ENCODE assay signal across 8 cellular contexts in the genomic region with DNA sequence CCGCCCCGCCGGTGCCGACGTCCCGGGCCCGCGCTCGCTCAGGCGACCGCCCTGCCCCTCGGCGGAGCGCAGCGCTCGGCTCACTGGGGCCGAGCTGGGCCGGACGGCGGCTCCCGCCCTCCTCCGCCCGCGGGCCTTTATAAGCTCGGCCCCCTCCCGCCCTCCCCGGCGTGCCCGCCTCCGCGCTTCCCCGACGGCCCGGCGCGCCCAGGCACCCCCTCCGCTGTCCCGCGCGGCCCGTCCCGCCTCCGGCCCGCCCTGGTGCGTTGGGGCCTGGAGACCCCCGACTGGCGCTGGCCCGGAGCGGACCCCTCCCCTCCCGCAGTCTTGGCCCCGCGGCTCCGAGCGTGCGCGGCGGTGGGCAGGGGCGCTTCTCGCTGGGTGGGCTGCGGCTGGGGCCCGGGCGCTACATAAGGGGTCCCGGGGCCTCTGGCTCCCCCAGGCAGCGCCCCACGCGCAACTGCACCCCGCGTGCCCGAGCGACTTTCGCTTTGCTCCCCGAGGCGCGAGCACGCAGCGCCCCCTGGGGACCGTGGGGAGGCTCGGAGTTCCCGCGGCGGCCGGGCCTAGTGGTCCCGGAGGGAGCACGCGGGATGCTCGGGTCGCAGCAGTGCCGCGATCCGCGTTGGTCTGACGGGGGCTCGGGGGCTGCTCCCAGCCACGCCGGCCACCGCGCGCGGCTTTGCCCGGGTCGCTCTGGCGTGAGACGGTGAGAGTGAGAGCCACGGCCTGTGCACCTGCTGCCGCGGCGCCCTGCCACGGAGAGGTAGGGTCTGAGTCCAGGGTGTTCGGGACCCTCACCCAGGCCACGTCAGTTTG. TPM values are rescaled to one million over a fixed set of nuclear protein-coding genes. Genes with fewer than 3 reads are reported as not detected.
DNase-seq lines count a peak whose midpoint lies in the region; TF ChIP-seq lines count a peak whose summit lies in the region.

A gene with protein sequence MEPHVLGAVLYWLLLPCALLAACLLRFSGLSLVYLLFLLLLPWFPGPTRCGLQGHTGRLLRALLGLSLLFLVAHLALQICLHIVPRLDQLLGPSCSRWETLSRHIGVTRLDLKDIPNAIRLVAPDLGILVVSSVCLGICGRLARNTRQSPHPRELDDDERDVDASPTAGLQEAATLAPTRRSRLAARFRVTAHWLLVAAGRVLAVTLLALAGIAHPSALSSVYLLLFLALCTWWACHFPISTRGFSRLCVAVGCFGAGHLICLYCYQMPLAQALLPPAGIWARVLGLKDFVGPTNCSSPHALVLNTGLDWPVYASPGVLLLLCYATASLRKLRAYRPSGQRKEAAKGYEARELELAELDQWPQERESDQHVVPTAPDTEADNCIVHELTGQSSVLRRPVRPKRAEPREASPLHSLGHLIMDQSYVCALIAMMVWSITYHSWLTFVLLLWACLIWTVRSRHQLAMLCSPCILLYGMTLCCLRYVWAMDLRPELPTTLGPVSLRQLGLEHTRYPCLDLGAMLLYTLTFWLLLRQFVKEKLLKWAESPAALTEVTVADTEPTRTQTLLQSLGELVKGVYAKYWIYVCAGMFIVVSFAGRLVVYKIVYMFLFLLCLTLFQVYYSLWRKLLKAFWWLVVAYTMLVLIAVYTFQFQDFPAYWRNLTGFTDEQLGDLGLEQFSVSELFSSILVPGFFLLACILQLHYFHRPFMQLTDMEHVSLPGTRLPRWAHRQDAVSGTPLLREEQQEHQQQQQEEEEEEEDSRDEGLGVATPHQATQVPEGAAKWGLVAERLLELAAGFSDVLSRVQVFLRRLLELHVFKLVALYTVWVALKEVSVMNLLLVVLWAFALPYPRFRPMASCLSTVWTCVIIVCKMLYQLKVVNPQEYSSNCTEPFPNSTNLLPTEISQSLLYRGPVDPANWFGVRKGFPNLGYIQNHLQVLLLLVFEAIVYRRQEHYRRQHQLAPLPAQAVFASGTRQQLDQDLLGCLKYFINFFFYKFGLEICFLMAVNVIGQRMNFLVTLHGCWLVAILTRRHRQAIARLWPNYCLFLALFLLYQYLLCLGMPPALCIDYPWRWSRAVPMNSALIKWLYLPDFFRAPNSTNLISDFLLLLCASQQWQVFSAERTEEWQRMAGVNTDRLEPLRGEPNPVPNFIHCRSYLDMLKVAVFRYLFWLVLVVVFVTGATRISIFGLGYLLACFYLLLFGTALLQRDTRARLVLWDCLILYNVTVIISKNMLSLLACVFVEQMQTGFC (N-terminal part only) (minus strand): TSS at position 115 of the 819 bp plus-strand sequence. CDS start 256 bp downstream, outside the sequence.

- H3K9me2 ChIP-seq in GM23248 (ENCODE audit: insufficient read depth): no peaks in the 10 kb centered on the region

- peak within 1 kb of the TSS; percentile 94 for H3K4me2 ChIP-seq in GM23248 (ENCODE audit: unreplicated experiment)

- H3K79me2 ChIP-seq in GM23248 (ENCODE audit: insufficient read depth): peaks cover 50% of the 10 kb centered on the region

- in situ Hi-C loops in GM23248 (cut with MboI): no loop called here
- in situ Hi-C loops in transverse colon (cut with MboI; ENCODE audit: low pct_ligation_motif_present in 1 of 4, low pct_unique_long_range_greater_than_20kb in 1 of 4, low sequenced_read_pairs in 3 of 4): no loop called here

- 3 to 13% methylated on average over 34 to 60 of the region's 110 CpGs for WGBS in GM23248 (ENCODE audit: low coverage in 1 of 2, low lambda C conversion rate in 2 of 2, missing lambda C conversion rate in 2 of 2), 2 experiments
- WGBS in transverse colon (ENCODE audit: low coverage in 1 of 2), 2 donors: 5% methylated on average over 54 of the region's 110 CpGs; no CpG with 5 or more reads in 1 of the 2 donors

- H3K36me3 ChIP-seq in BE2C (no peaks in the 10 kb centered on the region), GM23248 (ENCODE audit: low read depth) (no peaks in the 10 kb centered on the region), transverse colon (no peaks in the 10 kb centered on the region)

- H3K4me3 ChIP-seq in BE2C (ENCODE audit: low read depth, low read length) (peak within 1 kb of the TSS; percentile 50), GM23248 (peak within 1 kb of the TSS; percentile 86), transverse colon (peak within 1 kb of the TSS; percentile 57 to 87 (median 74))

- H3F3A ChIP-seq in GM23248 (ENCODE audit: insufficient read depth): peaks cover 22% of the 10 kb centered on the region

- peak; percentile 35 for TF ChIP-seq POLR2A in transverse colon (IDR thresholded peaks at IDR 0.05)

- peaks cover 40% of the 10 kb centered on the region for H3K27me3 ChIP-seq in BE2C
- no peaks in the 10 kb centered on the region for H3K27me3 ChIP-seq in GM23248 (replicated peaks; ENCODE audit: insufficient read depth)
- H3K27me3 ChIP-seq in transverse colon: no peaks in the 10 kb centered on the region

- H4K20me1 ChIP-seq in GM23248 (ENCODE audit: insufficient read depth): no peaks in the 10 kb centered on the region

- no peak for TF ChIP-seq EP300 in transverse colon (IDR thresholded peaks at IDR 0.05; ENCODE audit: low read depth)

- DNase-seq in BE2C (peak; percentile 75), GM23248 (peak; percentile 86), RPMI8226 (peak; percentile 76), glomerular endothelial cell (ENCODE audit: extremely low read depth, low read depth, low spot score) (no peak), nucleus accumbens (lab: John Stamatoyannopoulos, UW) (peak in 45 of 56 donors; percentile 12 to 82 (median 40)), transverse colon (peak; percentile 84), SK-N-DZ (ENCODE audit: low spot score) (no peak)
- DNase-seq in activated naive CD4-positive, alpha-beta T cell treated with Interleukin-2 at 50 U/mL for 16 hours: peak; percentile 84

- H3K9ac ChIP-seq in GM23248: peak within 1 kb of the TSS; percentile 91

- intact Hi-C loops in transverse colon (cut with DNase I; ENCODE audit: low total_unique reads): loop anchor here (5.0 kb wide), 1 partner anchor 43 kb away; no protein-coding TSS in a partner anchor

- H3K4me1 ChIP-seq in BE2C (no peaks in the 10 kb centered on the region), GM23248 (ENCODE audit: insufficient read depth) (peaks cover 34% of the 10 kb centered on the region), transverse colon (peaks cover 29 to 43% (median 40%) of the 10 kb centered on the region in 4 donors)

- H3K9me3 ChIP-seq in BE2C (no peaks in the 10 kb centered on the region), GM23248 (ENCODE audit: low read depth) (no peaks in the 10 kb centered on the region), transverse colon (no peaks in the 10 kb centered on the region)

- H2AFZ ChIP-seq in GM23248: peak within 1 kb of the TSS; percentile 53

- H3K27ac ChIP-seq in GM23248: peak within 1 kb of the TSS; percentile 88
- H3K27ac ChIP-seq in transverse colon: peak within 1 kb of the TSS; percentile 90 to 97 (median 94)

- TF ChIP-seq CTCF in BE2C (IDR thresholded peaks at IDR 0.05; ENCODE audit: low read depth, low read length) (peak; percentile 62), transverse colon (IDR thresholded peaks at IDR 0.05) (peak; percentile 84 to 98 (median 94))

RNA-seq across cellular contexts. Expression of the gene that starts here (rescaled TPM):
- polyA plus RNA-seq in BE2C (2012; ENCODE audit: insufficient read depth, insufficient read length, low read depth): 21.7 TPM
- total RNA-seq in GM23248 (2014; rRNA removed; shearing (Covaris generic)): 223 and 294 TPM in 2 replicates
- 89.7 and 95.3 TPM in 2 replicates for polyA plus RNA-seq in GM23248 (2016; fragmentation: Nextera tagmentation; extraction: Ambion mirVana)
- total RNA-seq in glomerular endothelial cell (289 and 466 TPM in 2 replicates), transverse colon (100 to 1,000 TPM; 133 to 546 (median 179) TPM)
- 37.9 and 52.7 TPM in 2 replicates for polyA plus RNA-seq in SK-N-DZ (2014; cell fraction: cytosol; rRNA removed)
- polyA plus RNA-seq in SK-N-DZ (2014; cell fraction: nucleus; rRNA removed): 213 and 283 TPM in 2 replicates

Comparison
In these comparisons a context has a peak if more than half of its experiments do, and no peak if none do; other contexts are left out.
1. DNase-seq: peak in BE2C (single experiment), GM23248 (single experiment), RPMI8226 (single experiment), activated naive CD4-positive, alpha-beta T cell treated with Interleukin-2 at 50 U/mL for 16 hours (single experiment), nucleus accumbens (45 of 56) and transverse colon (single experiment); none in glomerular endothelial cell (single experiment) and SK-N-DZ (single experiment).
2. Peak in every context shown above with its lines, with median percentiles within 50 percentile points of each other: H3K4me3 ChIP-seq.